ENCODE assay signal across 13 cellular contexts in genomic region chr19:5958074-5958850, GRCh38. TPM values are rescaled to one million over a fixed set of nuclear protein-coding genes. Genes with fewer than 3 reads are reported as not detected.
DNase-seq lines count a peak whose midpoint lies in the region; ATAC-seq and TF ChIP-seq lines count a peak whose summit lies in the region.
"Had no signal": no experiment of that assay in that cellular context is flagged by ENCODE, and none has a peak within 500 bp of the region (broad histone marks: within the 10 kb centered on the region; RNA-seq: fewer than 3 reads in every experiment).

No MANE protein-coding gene starts in this region.

- peaks cover 27 to 98% (median 65%) of the 10 kb centered on the region in 4 donors for H3K4me1 Mint-ChIP-seq in CD4-positive, CD25-positive, alpha-beta regulatory T cell
- H3K4me1 Mint-ChIP-seq in activated CD8-positive, alpha-beta T cell treated with anti-CD3 and anti-CD28 coated beads for 36 hours (ENCODE audit: low read depth): peaks cover 90% of the 10 kb centered on the region
- H3K4me1 Mint-ChIP-seq in immature natural killer cell: peaks cover 92% of the 10 kb centered on the region in 2 donors

- ATAC-seq in CD4-positive, CD25-positive, alpha-beta regulatory T cell (ENCODE audit: low read depth in 2 of 2): no peak
- ATAC-seq in activated CD8-positive, alpha-beta T cell treated with anti-CD3 and anti-CD28 coated beads for 36 hours: no peak
- ATAC-seq in GM19023 (IDR thresholded peaks at IDR 0.05; ENCODE audit: unreplicated experiment): no peak
- ATAC-seq in GM18502 (IDR thresholded peaks at IDR 0.05; ENCODE audit: poor library complexity, unreplicated experiment): no peak

- DNase-seq in NCI-H1092 treated with DMSO at 0.1 percent for 48 hours (lab: John Stamatoyannopoulos, UW) (peak; percentile 25), NCI-H1092 (lab: John Stamatoyannopoulos, UW) (no peak), immature natural killer cell (no peak), NCI-H146 treated with DMSO at 0.1 percent for 48 hours (lab: John Stamatoyannopoulos, UW; ENCODE audit: unreplicated experiment) (no peak)
- DNase-seq in CD4-positive, CD25-positive, alpha-beta regulatory T cell: no peak
- DNase-seq in activated CD8-positive, alpha-beta T cell treated with anti-CD3 and anti-CD28 coated beads for 36 hours: no peak
- DNase-seq: activated CD8-positive, alpha-beta memory T cell treated with anti-CD3 and anti-CD28 coated beads for 24 hours; amniotic stem cell; NCI-H2081 treated with DMSO at 0.1 percent for 48 hours; OCI-M1 had no signal

- H3K4me3 Mint-ChIP-seq in CD4-positive, CD25-positive, alpha-beta regulatory T cell: peak overlapping the region in 3 of 4 donors; percentile 48 to 84 (median 84)
- H3K4me3 Mint-ChIP-seq in activated CD8-positive, alpha-beta T cell treated with anti-CD3 and anti-CD28 coated beads for 36 hours: no peak overlapping the region
- H3K4me3 Mint-ChIP-seq in immature natural killer cell: peak overlapping the region in 1 of 5 donors; percentile 45

- H3K27ac Mint-ChIP-seq in CD4-positive, CD25-positive, alpha-beta regulatory T cell: peak overlapping the region; percentile 99 to 100 (median 100)
- H3K27ac Mint-ChIP-seq in activated CD8-positive, alpha-beta T cell treated with anti-CD3 and anti-CD28 coated beads for 36 hours: peak overlapping the region; percentile 68
- peak overlapping the region in 5 of 6 donors; percentile 17 to 93 (median 66) for H3K27ac Mint-ChIP-seq in immature natural killer cell

- H3K9me3 Mint-ChIP-seq in CD4-positive, CD25-positive, alpha-beta regulatory T cell: no peaks in the 10 kb centered on the region
- no peaks in the 10 kb centered on the region for H3K9me3 Mint-ChIP-seq in activated CD8-positive, alpha-beta T cell treated with anti-CD3 and anti-CD28 coated beads for 36 hours
- no peaks in the 10 kb centered on the region for H3K9me3 Mint-ChIP-seq in immature natural killer cell

- no peaks in the 10 kb centered on the region for H3K27me3 ChIP-seq in CD4-positive, CD25-positive, alpha-beta regulatory T cell (ENCODE audit: control insufficient read depth, insufficient read depth, low read length)

- POLR2A ChIA-PET in activated CD8-positive, alpha-beta T cell treated with anti-CD3 and anti-CD28 coated beads for 36 hours (lab: Charles Lee): no interaction called here

- H3K36me3 ChIP-seq in CD4-positive, CD25-positive, alpha-beta regulatory T cell (ENCODE audit: control insufficient read depth, insufficient read depth, low read length): peaks cover 5% of the 10 kb centered on the region

- H3K4me3 ChIP-seq in CD4-positive, CD25-positive, alpha-beta regulatory T cell (ENCODE audit: low read depth, low read length): no peak overlapping the region

- intact Hi-C loops in activated CD8-positive, alpha-beta T cell treated with anti-CD3 and anti-CD28 coated beads for 36 hours (cut with micrococcal nuclease): no loop called here

- peaks cover 9% of the 10 kb centered on the region for H3K36me3 Mint-ChIP-seq in CD4-positive, CD25-positive, alpha-beta regulatory T cell
- H3K36me3 Mint-ChIP-seq in activated CD8-positive, alpha-beta T cell treated with anti-CD3 and anti-CD28 coated beads for 36 hours (ENCODE audit: low read depth): peaks cover 19% of the 10 kb centered on the region
- peaks cover 0 to 4% (median 0%) of the 10 kb centered on the region in 3 donors for H3K36me3 Mint-ChIP-seq in immature natural killer cell

- H3K27ac ChIP-seq in CD4-positive, CD25-positive, alpha-beta regulatory T cell (ENCODE audit: insufficient read depth, low read length, poor library complexity, severe bottlenecking): peak overlapping the region; percentile 87
- H3K27ac ChIP-seq: 22Rv1 had no signal

- H3K9me3 ChIP-seq in CD4-positive, CD25-positive, alpha-beta regulatory T cell (ENCODE audit: control insufficient read depth in 2 of 2, low read length in 2 of 2): no peaks in the 10 kb centered on the region

- TF ChIP-seq CTCF in activated CD8-positive, alpha-beta T cell treated with anti-CD3 and anti-CD28 coated beads for 36 hours (IDR thresholded peaks at IDR 0.05): no peak

- no peaks in the 10 kb centered on the region for H3K27me3 Mint-ChIP-seq in CD4-positive, CD25-positive, alpha-beta regulatory T cell
- H3K27me3 Mint-ChIP-seq in activated CD8-positive, alpha-beta T cell treated with anti-CD3 and anti-CD28 coated beads for 36 hours: no peaks in the 10 kb centered on the region
- peaks cover 0 to 5% (median 0%) of the 10 kb centered on the region in 3 donors for H3K27me3 Mint-ChIP-seq in immature natural killer cell (ENCODE audit: low read depth in 3 of 3)

- peaks cover 94% of the 10 kb centered on the region for H3K4me1 ChIP-seq in CD4-positive, CD25-positive, alpha-beta regulatory T cell (ENCODE audit: control insufficient read depth, insufficient read depth, low read length, poor library complexity, severe bottlenecking)

- CTCF ChIA-PET in activated CD8-positive, alpha-beta T cell treated with anti-CD3 and anti-CD28 coated beads for 36 hours (lab: Charles Lee): interaction anchor here (1.5 to 10.7 kb wide), 3 partner anchors 10 to 21 kb away, joined by 5 to 108 read pairs (median 11); no protein-coding TSS in a partner anchor

RNA-seq across cellular contexts. Expression of gene RANBP3, which starts 19.7 kb away (rescaled TPM):
- 106 TPM for total RNA-seq in CD4-positive, CD25-positive, alpha-beta regulatory T cell
- polyA plus RNA-seq in CD4-positive, CD25-positive, alpha-beta regulatory T cell: 10 to 100 TPM in 2 of 4 donors, 1 to 10 TPM in 2; 8.0 to 12.1 (median 10.0) TPM
- 10 to 100 TPM; 74.3 to 87.5 TPM for total RNA-seq in activated CD8-positive, alpha-beta T cell treated with anti-CD3 and anti-CD28 coated beads for 36 hours
- polyA plus RNA-seq in immature natural killer cell: 10 to 100 TPM in 1 of 3 donors, 1 to 10 TPM in 2; 3.2 to 14.5 (median 4.4) TPM

RNA-seq across cellular contexts. Expression of gene CAPS, which starts 44.2 kb away (rescaled TPM):
- 38.8 TPM for total RNA-seq in CD4-positive, CD25-positive, alpha-beta regulatory T cell
- 1 to 10 TPM; 1.2 to 3.1 (median 2.8) TPM for polyA plus RNA-seq in CD4-positive, CD25-positive, alpha-beta regulatory T cell
- 1 to 10 TPM; 2.1 to 2.8 TPM for total RNA-seq in activated CD8-positive, alpha-beta T cell treated with anti-CD3 and anti-CD28 coated beads for 36 hours
- 1 to 10 TPM in 2 of 3 donors, under 1 TPM in 1; 0.32 to 4.1 (median 2.2) TPM for polyA plus RNA-seq in immature natural killer cell

RNA-seq across cellular contexts. Expression of gene VMAC, which starts 53.6 kb away (rescaled TPM):
- total RNA-seq in CD4-positive, CD25-positive, alpha-beta regulatory T cell: 25.0 TPM
- 1 to 10 TPM; 4.9 to 9.5 (median 7.5) TPM for polyA plus RNA-seq in CD4-positive, CD25-positive, alpha-beta regulatory T cell
- total RNA-seq in activated CD8-positive, alpha-beta T cell treated with anti-CD3 and anti-CD28 coated beads for 36 hours: 1 to 10 TPM; 1.2 to 2.5 TPM
- 1 to 10 TPM; 2.2 to 6.5 (median 5.2) TPM for polyA plus RNA-seq in immature natural killer cell

RNA-seq across cellular contexts. Expression of gene NDUFA11, which starts 54.7 kb away (rescaled TPM):
- 120 TPM for total RNA-seq in CD4-positive, CD25-positive, alpha-beta regulatory T cell
- 100 to 1,000 TPM; 408 to 499 (median 465) TPM for polyA plus RNA-seq in CD4-positive, CD25-positive, alpha-beta regulatory T cell
- total RNA-seq in activated CD8-positive, alpha-beta T cell treated with anti-CD3 and anti-CD28 coated beads for 36 hours: 100 to 1,000 TPM; 233 to 237 TPM
- 100 to 1,000 TPM; 329 to 666 (median 378) TPM for polyA plus RNA-seq in immature natural killer cell

Comparison
In these comparisons a context has a peak if more than half of its experiments do, and no peak if none do; other contexts are left out.
1. RNA of gene CAPS, which starts 44.2 kb away (total RNA-seq): 38.8 TPM in CD4-positive, CD25-positive, alpha-beta regulatory T cell (single experiment); 2.1 to 2.8 TPM in activated CD8-positive, alpha-beta T cell treated with anti-CD3 and anti-CD28 coated beads for 36 hours; every median in the first group is over 10 times any median in the second.
2. Peak in every context shown above with its lines, with median percentiles within 50 percentile points of each other: H3K27ac Mint-ChIP-seq.